ENCODE assay signal across 12 cellular contexts in the genomic region with DNA sequence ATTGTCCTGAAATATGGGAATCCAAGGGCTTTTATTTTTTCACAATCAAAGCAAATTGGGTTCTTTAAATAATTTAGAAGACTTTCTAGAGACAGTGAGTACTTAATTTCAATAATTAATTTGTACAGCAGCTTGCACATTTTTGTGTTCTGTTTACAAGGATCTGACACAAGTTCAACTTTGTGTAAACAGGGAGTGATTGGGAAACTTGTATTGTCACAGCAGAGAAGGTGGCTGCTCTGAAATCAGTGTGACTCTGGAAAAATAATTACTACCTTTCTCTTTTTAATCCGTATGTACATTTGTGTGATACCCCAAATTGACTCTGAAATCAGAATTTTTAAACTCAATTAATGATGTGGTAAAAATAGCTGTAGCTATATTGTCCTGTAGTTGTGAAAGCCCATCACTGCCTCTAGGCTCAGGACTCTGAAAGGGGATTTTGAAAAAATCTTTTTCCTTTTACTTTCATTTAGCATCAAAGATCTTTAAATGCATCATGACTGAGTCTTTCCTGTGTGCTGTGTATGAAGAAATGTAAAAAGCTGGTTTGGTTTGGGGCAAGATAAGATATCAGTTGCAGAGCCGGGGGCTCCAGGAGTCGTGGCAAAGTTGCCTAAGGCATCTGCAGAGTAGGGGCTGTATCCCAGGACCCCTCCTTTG. TPM values are rescaled to one million over a fixed set of nuclear protein-coding genes. Genes with fewer than 3 reads are reported as not detected.
DNase-seq lines count a peak whose midpoint lies in the region; ATAC-seq and TF ChIP-seq lines count a peak whose summit lies in the region.
"Had no signal": no experiment of that assay in that cellular context is flagged by ENCODE, and none has a peak within 500 bp of the region (broad histone marks: within the 10 kb centered on the region; RNA-seq: fewer than 3 reads in every experiment).

No MANE protein-coding gene starts in this region.

- TF ChIP-seq CTCF in fibroblast of the aortic adventitia (IDR thresholded peaks at IDR 0.05; ENCODE audit: insufficient read depth, low read length) (no peak), lower leg skin (IDR thresholded peaks at IDR 0.05) (no peak)

- 54 to 58% methylated on average over 3 of the region's 3 CpGs for WGBS in lower leg skin, 2 donors

- no peaks in the 10 kb centered on the region for H3K36me3 ChIP-seq in MG63
- H3K36me3 ChIP-seq: HAP-1 had no signal

- H3K9me3 ChIP-seq in MG63, result no peaks in the 10 kb centered on the region
- H3K9me3 ChIP-seq: HAP-1 had no signal

- TF ChIP-seq POLR2A in lower leg skin (IDR thresholded peaks at IDR 0.05), result no peak

- DNase-seq in fibroblast of the aortic adventitia (ENCODE audit: low read depth) (peak; percentile 4), lower leg skin (ENCODE audit: low spot score in 2 of 2) (no peak), G401 (ENCODE audit: low spot score) (no peak), MG63 (no peak)
- DNase-seq in activated CD8-positive, alpha-beta memory T cell treated with anti-CD3 and anti-CD28 coated beads, Interleukin-2, amount 50 U/mL, for 48 hours, result no peak
- DNase-seq: DMS153, left cardiac atrium had no signal

- peak; percentile 96 for ATAC-seq in GM18870 (IDR thresholded peaks at IDR 0.05; ENCODE audit: unreplicated experiment)
- peak; percentile 89 for ATAC-seq in GM21529 (IDR thresholded peaks at IDR 0.05; ENCODE audit: unreplicated experiment)
- ATAC-seq in HG03139 (IDR thresholded peaks at IDR 0.05; ENCODE audit: unreplicated experiment), result peak; percentile 64
- ATAC-seq: left cardiac atrium, Right ventricle myocardium inferior had no signal

- H3K4me3 ChIP-seq in fibroblast of the aortic adventitia (ENCODE audit: low read depth, low read length), result no peak overlapping the region
- no peak overlapping the region for H3K4me3 ChIP-seq in lower leg skin (ENCODE audit: low read depth, poor library complexity, severe bottlenecking)
- H3K4me3 ChIP-seq in MG63, result no peak overlapping the region
- H3K4me3 ChIP-seq: HAP-1 had no signal

- H3K27me3 ChIP-seq in MG63, result no peaks in the 10 kb centered on the region

- intact Hi-C loops in lower leg skin (cut with DNase I; ENCODE audit: low total_unique reads), result loop anchor here (5.0 kb wide), 1 partner anchor 415 kb away; no protein-coding TSS in a partner anchor

- in situ Hi-C loops in G401 (cut with HindIII; ENCODE audit: low sequenced_read_pairs), result no loop called here

RNA-seq across cellular contexts. Expression of a gene that starts 45.1 kb away (rescaled TPM):
- total RNA-seq in fibroblast of the aortic adventitia (ENCODE audit: low replicate concordance), result 168 and 223 TPM in 2 replicates
- 10 to 100 TPM; 48.9 to 99.2 (median 62.0) TPM for total RNA-seq in lower leg skin
- 42.5 and 58.7 TPM in 2 replicates for total RNA-seq in G401 (2014; rRNA removed; shearing (Covaris generic))
- total RNA-seq in MG63 (2014; rRNA removed; shearing (Covaris generic); ENCODE audit: low replicate concordance), result 122 and 152 TPM in 2 replicates
